38 cellular contexts compared by ENCODE assay signal in genomic region chr1:28807986-28808385, GRCh38. TPM values are rescaled to one million over a fixed set of nuclear protein-coding genes. Genes with fewer than 3 reads are reported as not detected.
"Had no signal": no experiment of that assay in that cellular context is flagged by ENCODE, and none has a peak within 500 bp of the region (broad histone marks: within the 10 kb centered on the region; RNA-seq: fewer than 3 reads in every experiment).

No MANE protein-coding gene starts in this region.

- H3K4me3 Mint-ChIP-seq: activated CD4-positive, alpha-beta memory T cell treated with anti-CD3 and anti-CD28 coated beads for 36 hours; activated CD4-positive, alpha-beta T cell treated with anti-CD3 and anti-CD28 coated beads, Interleukin-2, amount 10 ng/mL, durations not matched to agents 24 days and 14 days; activated CD8-positive, alpha-beta T cell treated with anti-CD3 and anti-CD28 coated beads for 36 hours; activated naive CD4-positive, alpha-beta T cell treated with anti-CD3 and anti-CD28 coated beads, Interleukin-2, amount 10 ng/mL, durations not matched to agents 7 days and 5 days; activated naive CD4-positive, alpha-beta T cell treated with anti-CD3 and anti-CD28 coated beads, Interleukin-2, amount 50 U/mL, for 24 hours; activated naive CD8-positive, alpha-beta T cell; activated naive CD8-positive, alpha-beta T cell treated with anti-CD3 and anti-CD28 coated beads, Interleukin-2, amount 10 ng/mL, durations not matched to agents 7 days and 5 days; activated naive CD8-positive, alpha-beta T cell treated with anti-CD3 and anti-CD28 coated beads, Interleukin-2, amount 50 U/mL, for 24 hours; activated T-cell treated with anti-CD3 and anti-CD28 coated beads, Interleukin-2, amount 50 U/mL, for 4 hours; brain; central memory CD8-positive, alpha-beta T cell; T-helper 1 cell treated with Interleukin-12 subunit alpha and Interleukin-12 subunit beta and Interleukin-4 antibody, amounts not matched to agents 30 μg/mL and 1 μg/mL, for 36 hours; T-helper 2 cell treated with Interferon-gamma antibody and Interleukin-4, amounts not matched to agents 5 μg/mL and 100 μg/mL, for 36 hours; WTC11 had no signal

- H3K27ac Mint-ChIP-seq: activated CD4-positive, alpha-beta memory T cell treated with anti-CD3 and anti-CD28 coated beads for 36 hours; activated CD4-positive, alpha-beta T cell treated with anti-CD3 and anti-CD28 coated beads, Interleukin-2, amount 10 ng/mL, durations not matched to agents 24 days and 14 days; activated CD8-positive, alpha-beta T cell treated with anti-CD3 and anti-CD28 coated beads for 36 hours; activated naive CD4-positive, alpha-beta T cell treated with anti-CD3 and anti-CD28 coated beads, Interleukin-2, amount 10 ng/mL, durations not matched to agents 7 days and 5 days; activated naive CD4-positive, alpha-beta T cell treated with anti-CD3 and anti-CD28 coated beads, Interleukin-2, amount 50 U/mL, for 24 hours; activated naive CD8-positive, alpha-beta T cell; activated naive CD8-positive, alpha-beta T cell treated with anti-CD3 and anti-CD28 coated beads, Interleukin-2, amount 10 ng/mL, durations not matched to agents 7 days and 5 days; activated naive CD8-positive, alpha-beta T cell treated with anti-CD3 and anti-CD28 coated beads, Interleukin-2, amount 50 U/mL, for 24 hours; activated T-helper 2 cell treated with anti-CD3 and anti-CD28 coated beads, Interferon-gamma antibody, Interleukin-2, Interleukin-4, amounts not matched to agents 10 μg/mL and 5 μg/mL and 100 μg/mL, durations not matched to agents 14 hours and 24 hours and 36 hours; brain; T-helper 1 cell treated with Interleukin-12 subunit alpha and Interleukin-12 subunit beta and Interleukin-4 antibody, amounts not matched to agents 30 μg/mL and 1 μg/mL, for 36 hours; T-helper 2 cell treated with Interferon-gamma antibody and Interleukin-4, amounts not matched to agents 5 μg/mL and 100 μg/mL, for 36 hours had no signal

- H3K36me3 Mint-ChIP-seq: activated CD4-positive, alpha-beta memory T cell treated with anti-CD3 and anti-CD28 coated beads for 36 hours; activated naive CD4-positive, alpha-beta T cell treated with anti-CD3 and anti-CD28 coated beads, Interleukin-2, amount 10 ng/mL, durations not matched to agents 7 days and 5 days; activated naive CD4-positive, alpha-beta T cell treated with anti-CD3 and anti-CD28 coated beads, Interleukin-2, amount 50 U/mL, for 24 hours; activated naive CD8-positive, alpha-beta T cell; activated naive CD8-positive, alpha-beta T cell treated with anti-CD3 and anti-CD28 coated beads, Interleukin-2, amount 10 ng/mL, durations not matched to agents 7 days and 5 days; brain had no signal

- DNase-seq: activated CD4-positive, alpha-beta memory T cell treated with anti-CD3 and anti-CD28 coated beads for 36 hours; activated CD4-positive, alpha-beta T cell treated with anti-CD3 and anti-CD28 coated beads for 1 hour; activated CD4-positive, alpha-beta T cell treated with anti-CD3 and anti-CD28 coated beads for 4 hours; activated CD4-positive, alpha-beta T cell treated with anti-CD3 and anti-CD28 coated beads, Interleukin-2, amount 10 ng/mL, durations not matched to agents 24 days and 14 days; activated CD4-positive, alpha-beta T cell treated with anti-CD3 and anti-CD28 coated beads, Interleukin-2, amount 50 U/mL, for 1 hour; activated CD4-positive, alpha-beta T cell treated with anti-CD3 and anti-CD28 coated beads, Interleukin-2, amount 50 U/mL, for 4 hours; activated CD4-positive, CD25-positive, alpha-beta regulatory T cell; activated CD8-positive, alpha-beta memory T cell treated with anti-CD3 and anti-CD28 coated beads, Interleukin-2, amount 50 U/mL, for 4 hours; activated CD8-positive, alpha-beta T cell treated with anti-CD3 and anti-CD28 coated beads for 36 hours; activated effector memory CD4-positive, alpha-beta T cell treated with Interleukin-2 at 50 U/mL for 16 hours; activated gamma-delta T cell; activated naive CD4-positive, alpha-beta T cell treated with anti-CD3 and anti-CD28 coated beads, Interleukin-2, amount 10 ng/mL, durations not matched to agents 7 days and 5 days; activated naive CD4-positive, alpha-beta T cell treated with Interleukin-2 at 50 U/mL for 16 hours; activated naive CD8-positive, alpha-beta T cell treated with anti-CD3 and anti-CD28 coated beads, Interleukin-2, amount 10 ng/mL, durations not matched to agents 7 days and 5 days; activated naive CD8-positive, alpha-beta T cell treated with anti-CD3 and anti-CD28 coated beads, Interleukin-2, amount 50 U/mL, for 24 hours; activated T-cell treated with anti-CD3 and anti-CD28 coated beads for 4 hours; activated T-cell treated with anti-CD3 and anti-CD28 coated beads, Interleukin-2, amount 50 U/mL, for 1 hour; activated T-cell treated with anti-CD3 and anti-CD28 coated beads, Interleukin-2, amount 50 U/mL, for 4 hours; amygdala; anterior cingulate cortex; caudate nucleus; cerebellar nuclear complex; T-helper 1 cell; T-helper 2 cell; T-helper 9 cell; WERI-Rb-1 had no signal

- H3K4me1 Mint-ChIP-seq: activated CD4-positive, alpha-beta T cell treated with anti-CD3 and anti-CD28 coated beads, Interleukin-2, amount 10 ng/mL, durations not matched to agents 24 days and 14 days; activated naive CD4-positive, alpha-beta T cell treated with anti-CD3 and anti-CD28 coated beads, Interleukin-2, amount 50 U/mL, for 24 hours; central memory CD8-positive, alpha-beta T cell had no signal

- H3K9me3 Mint-ChIP-seq: activated CD4-positive, alpha-beta memory T cell treated with anti-CD3 and anti-CD28 coated beads for 36 hours; activated CD4-positive, alpha-beta T cell treated with anti-CD3 and anti-CD28 coated beads, Interleukin-2, amount 10 ng/mL, durations not matched to agents 24 days and 14 days; activated CD8-positive, alpha-beta T cell treated with anti-CD3 and anti-CD28 coated beads for 36 hours; activated naive CD4-positive, alpha-beta T cell treated with anti-CD3 and anti-CD28 coated beads, Interleukin-2, amount 10 ng/mL, durations not matched to agents 7 days and 5 days; activated naive CD4-positive, alpha-beta T cell treated with anti-CD3 and anti-CD28 coated beads, Interleukin-2, amount 50 U/mL, for 24 hours; activated naive CD8-positive, alpha-beta T cell treated with anti-CD3 and anti-CD28 coated beads, Interleukin-2, amount 10 ng/mL, durations not matched to agents 7 days and 5 days; activated naive CD8-positive, alpha-beta T cell treated with anti-CD3 and anti-CD28 coated beads, Interleukin-2, amount 50 U/mL, for 24 hours; activated T-cell treated with anti-CD3 and anti-CD28 coated beads, Interleukin-2, amount 50 U/mL, for 4 hours; activated T-helper 2 cell treated with anti-CD3 and anti-CD28 coated beads, Interferon-gamma antibody, Interleukin-2, Interleukin-4, amounts not matched to agents 10 μg/mL and 5 μg/mL and 100 μg/mL, durations not matched to agents 14 hours and 24 hours and 36 hours; central memory CD8-positive, alpha-beta T cell; T-helper 1 cell treated with Interleukin-12 subunit alpha and Interleukin-12 subunit beta and Interleukin-4 antibody, amounts not matched to agents 30 μg/mL and 1 μg/mL, for 36 hours; T-helper 2 cell treated with Interferon-gamma antibody and Interleukin-4, amounts not matched to agents 5 μg/mL and 100 μg/mL, for 36 hours had no signal

- H3K36me3 ChIP-seq: ascending aorta, cardiac muscle cell, WERI-Rb-1 had no signal

- H3K27ac ChIP-seq: ascending aorta, cardiac muscle cell, WERI-Rb-1 had no signal

- H3K4me1 ChIP-seq: ascending aorta had no signal

- H3K27me3 ChIP-seq: ascending aorta had no signal

- FAIRE-seq: bronchial epithelial cell had no signal

- H3K4me3 ChIP-seq: ascending aorta, cardiac muscle cell had no signal

- H3K9me3 ChIP-seq: ascending aorta had no signal

RNA-seq across cellular contexts. Expression of gene OPRD1, which starts 4.0 kb away (rescaled TPM):
- total RNA-seq: activated CD4-positive, alpha-beta memory T cell treated with anti-CD3 and anti-CD28 coated beads for 36 hours; activated CD8-positive, alpha-beta memory T cell treated with anti-CD3 and anti-CD28 coated beads for 36 hours; activated naive CD8-positive, alpha-beta T cell treated with anti-CD3 and anti-CD28 coated beads, Interleukin-2, amount 10 ng/mL, durations not matched to agents 7 days and 5 days; activated T-cell treated with anti-CD3 and anti-CD28 coated beads, Interleukin-2, amount 50 U/mL, for 4 hours; activated T-helper 2 cell treated with anti-CD3 and anti-CD28 coated beads, Interferon-gamma antibody, Interleukin-2, Interleukin-4, amounts not matched to agents 10 μg/mL and 5 μg/mL and 100 μg/mL, durations not matched to agents 14 hours and 24 hours and 36 hours; ascending aorta had no signal
